ENCODE assay signal across 14 cellular contexts in genomic region chrX:17459008-17459407, GRCh38.
DNase-seq lines count a peak whose midpoint lies in the region; ATAC-seq and TF ChIP-seq lines count a peak whose summit lies in the region.
"Had no signal": no experiment of that assay in that cellular context is flagged by ENCODE, and none has a peak within 500 bp of the region (broad histone marks: within the 10 kb centered on the region; RNA-seq: fewer than 3 reads in every experiment).

No MANE protein-coding gene starts in this region.

- no peak for TF ChIP-seq POLR2A in stomach (IDR thresholded peaks at IDR 0.05)

- no peaks in the 10 kb centered on the region for H3K27me3 ChIP-seq in stomach
- peaks cover 20% of the 10 kb centered on the region for H3K27me3 ChIP-seq in WERI-Rb-1 (ENCODE audit: insufficient read depth, low read depth, severe bottlenecking)
- H3K27me3 ChIP-seq: esophagus squamous epithelium had no signal

- in situ Hi-C loops in KBM-7 (cut with MboI; ENCODE audit: low pct_unique_long_range_greater_than_20kb, low sequenced_read_pairs), result no loop called here

- no peak for TF ChIP-seq EP300 in stomach (IDR thresholded peaks at IDR 0.05)

- 26 to 64% (median 39%) methylated on average over 4 of the region's 4 CpGs for WGBS in stomach, 5 donors

- TF ChIP-seq CTCF in fibroblast of the aortic adventitia (IDR thresholded peaks at IDR 0.05; ENCODE audit: insufficient read depth, low read length), result no peak
- TF ChIP-seq CTCF in stomach (IDR thresholded peaks at IDR 0.05), result no peak
- no peak for TF ChIP-seq CTCF in WERI-Rb-1 (IDR thresholded peaks at IDR 0.05; ENCODE audit: low read depth, low read length)

- H3K27ac ChIP-seq in stomach, result peak overlapping the region in 2 of 5 donors; percentile 2 to 25
- H3K27ac ChIP-seq in WERI-Rb-1, result no peak overlapping the region
- H3K27ac ChIP-seq: KMS-11 had no signal

- H3K4me3 ChIP-seq in fibroblast of the aortic adventitia (ENCODE audit: low read depth, low read length) (no peak overlapping the region), stomach (no peak overlapping the region), WERI-Rb-1 (ENCODE audit: low read depth, low read length) (no peak overlapping the region)
- H3K4me3 ChIP-seq: esophagus squamous epithelium had no signal

- H3K36me3 ChIP-seq in stomach (no peaks in the 10 kb centered on the region), WERI-Rb-1 (no peaks in the 10 kb centered on the region)
- H3K36me3 ChIP-seq: esophagus squamous epithelium had no signal

- ATAC-seq in GM18858 (IDR thresholded peaks at IDR 0.05; ENCODE audit: unreplicated experiment), result no peak

- H3K9me3 ChIP-seq in stomach, result no peaks in the 10 kb centered on the region
- no peaks in the 10 kb centered on the region for H3K9me3 ChIP-seq in WERI-Rb-1 (ENCODE audit: severe bottlenecking)
- H3K9me3 ChIP-seq: esophagus squamous epithelium had no signal

- H3K4me1 ChIP-seq in stomach, result peaks cover 0 to 5% (median 2%) of the 10 kb centered on the region in 4 donors

- DNase-seq in HCEC 1CT (peak; percentile 58), NCI-H345 treated with DMSO at 0.1 percent for 48 hours (lab: John Stamatoyannopoulos, UW; ENCODE audit: unreplicated experiment) (peak; percentile 26), fibroblast of the aortic adventitia (ENCODE audit: low read depth) (peak; percentile 93), stomach (peak; percentile 32), KBM-7 (no peak), WERI-Rb-1 (no peak)
- DNase-seq: activated CD4-positive, alpha-beta T cell treated with anti-CD3 and anti-CD28 coated beads, Interleukin-2, amount 10 ng/mL, durations not matched to agents 24 days and 14 days; esophagus squamous epithelium; GDM1; RPMI8226; stimulated activated CD4-positive, alpha-beta T cell treated with anti-CD3 and anti-CD28 coated beads, Interleukin-12 subunit alpha, Interleukin-12 subunit beta, amount 100 ng/mL, for 4 hours; stimulated activated naive CD4-positive, alpha-beta T cell treated with Interleukin-2 at 50 U/mL for 16 hours had no signal

- intact Hi-C loops in stomach (cut with DNase I; ENCODE audit: low total_unique reads), result no loop called here

Comparison
In these comparisons a context has a peak if more than half of its experiments do, and no peak if none do; other contexts are left out.
1. DNase-seq: peak in HCEC 1CT (single experiment), NCI-H345 treated with DMSO at 0.1 percent for 48 hours (single experiment), fibroblast of the aortic adventitia (single experiment) and stomach (single experiment); none in KBM-7 (single experiment) and WERI-Rb-1 (single experiment).